Comparison of ENCODE assay signal across 19 cellular contexts in the genomic region with DNA sequence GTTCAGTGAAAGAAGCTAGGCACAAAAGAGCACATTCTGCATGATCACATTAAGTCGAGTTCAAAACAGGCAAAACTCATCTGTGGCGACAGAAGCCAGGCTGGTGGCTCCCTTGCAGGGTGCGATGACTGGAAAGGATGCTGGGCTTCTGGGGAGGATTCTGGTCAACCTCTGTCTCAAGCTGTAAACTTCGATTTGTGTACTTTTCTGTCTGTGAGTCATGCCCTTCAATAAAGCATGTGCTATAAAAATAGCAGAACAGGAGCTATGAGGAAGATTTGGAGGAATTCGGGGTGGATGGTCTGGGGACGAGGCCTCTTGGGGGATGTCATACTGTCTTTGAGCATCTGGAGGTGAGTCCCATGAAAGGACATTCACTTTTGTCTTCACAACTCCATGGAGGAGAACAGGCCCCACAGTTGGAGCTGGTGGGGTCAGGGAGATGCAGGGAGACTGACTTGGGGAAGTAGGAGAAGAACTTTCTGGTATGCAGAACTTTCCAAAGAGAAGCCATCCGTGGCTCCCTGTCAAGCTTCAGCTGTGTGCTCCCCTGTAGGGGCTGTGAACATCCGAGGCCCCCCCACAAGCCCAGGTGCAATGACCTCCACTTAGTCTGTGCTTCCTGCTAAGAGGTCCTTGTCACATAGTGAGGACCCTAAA.
DNase-seq lines count a peak whose midpoint lies in the region; ATAC-seq and TF ChIP-seq lines count a peak whose summit lies in the region.
"Had no signal": no experiment of that assay in that cellular context is flagged by ENCODE, and none has a peak within 500 bp of the region (broad histone marks: within the 10 kb centered on the region; RNA-seq: fewer than 3 reads in every experiment).

No MANE protein-coding gene starts in this region.

- no peaks in the 10 kb centered on the region for H3K9me3 ChIP-seq in smooth muscle cell (replicated peaks; ENCODE audit: low read depth)
- no peaks in the 10 kb centered on the region for H3K9me3 ChIP-seq in testis

- 38% methylated on average over 8 of the region's 8 CpGs for WGBS in smooth muscle cell (ENCODE audit: low lambda C conversion rate)
- WGBS in testis, 2 donors: 81 to 85% methylated on average over 8 of the region's 8 CpGs

- intact Hi-C loops in testis (cut with DNase I; ENCODE audit: low total_unique reads): no loop called here

- no peak overlapping the region for H3K4me2 ChIP-seq in smooth muscle cell

- TF ChIP-seq POLR2A in testis (IDR thresholded peaks at IDR 0.05): no peak

- TF ChIP-seq CTCF in fibroblast of villous mesenchyme (IDR thresholded peaks at IDR 0.05; ENCODE audit: insufficient read depth, low read depth, low read length) (no peak), smooth muscle cell (IDR thresholded peaks at IDR 0.05; ENCODE audit: borderline replicate concordance, insufficient read depth, poor library complexity, severe bottlenecking) (no peak), testis (IDR thresholded peaks at IDR 0.05) (no peak)

- H3K27me3 ChIP-seq in smooth muscle cell (ENCODE audit: low read depth) (no peaks in the 10 kb centered on the region), testis (no peaks in the 10 kb centered on the region)
- H3K27me3 ChIP-seq: cardiac muscle cell, gastroesophageal sphincter had no signal

- H4K20me1 ChIP-seq in smooth muscle cell (ENCODE audit: low read depth): no peaks in the 10 kb centered on the region

- no peak overlapping the region for H3K9ac ChIP-seq in smooth muscle cell (ENCODE audit: low read depth)

- H3K4me1 ChIP-seq in smooth muscle cell (ENCODE audit: low read depth) (peaks cover 6% of the 10 kb centered on the region), testis (no peaks in the 10 kb centered on the region)

- no peak for ATAC-seq in HG03196 (IDR thresholded peaks at IDR 0.05; ENCODE audit: unreplicated experiment)
- ATAC-seq: activated CD4-positive, alpha-beta T cell treated with anti-CD3 and anti-CD28 coated beads for 36 hours; effector memory CD8-positive, alpha-beta T cell; gastroesophageal sphincter; stimulated activated naive CD8-positive, alpha-beta T cell treated with anti-CD3 and anti-CD28 coated beads, Interleukin-15, amount 100 ng/mL, for 72 hours had no signal

- no peak overlapping the region for H2AFZ ChIP-seq in smooth muscle cell (ENCODE audit: low read depth)

- H3K27ac ChIP-seq in smooth muscle cell (ENCODE audit: low read depth): peak overlapping the region; percentile 1
- H3K27ac ChIP-seq in testis: no peak overlapping the region
- H3K27ac ChIP-seq: cardiac muscle cell, gastroesophageal sphincter had no signal

- DNase-seq in H4 (ENCODE audit: low spot score): peak; percentile 27
- peak; percentile 41 for DNase-seq in RPMI7951 (ENCODE audit: low read depth)
- peak; percentile 70 for DNase-seq in fibroblast of villous mesenchyme (ENCODE audit: low read depth)
- DNase-seq in smooth muscle cell (lab: John Stamatoyannopoulos, UW; ENCODE audit: unreplicated experiment): no peak
- no peak for DNase-seq in testis
- no peak for DNase-seq in NCI-H1417 (lab: John Stamatoyannopoulos, UW)
- DNase-seq: activated CD4-positive, alpha-beta T cell treated with anti-CD3 and anti-CD28 coated beads for 36 hours; activated naive CD4-positive, alpha-beta T cell treated with anti-CD3 and anti-CD28 coated beads for 36 hours; COR-L47; effector memory CD8-positive, alpha-beta T cell; Kasumi-1; NCI-H2081; NCI-H774; occipital lobe; stimulated activated CD4-positive, alpha-beta T cell treated with anti-CD3 and anti-CD28 coated beads, Interleukin-12 subunit alpha, Interleukin-12 subunit beta, amount 100 ng/mL, for 4 hours; stimulated activated naive CD8-positive, alpha-beta T cell treated with anti-CD3 and anti-CD28 coated beads, Interleukin-15, amount 100 ng/mL, for 72 hours had no signal

- H3K79me2 ChIP-seq in smooth muscle cell (ENCODE audit: low read depth): no peaks in the 10 kb centered on the region

- no peaks in the 10 kb centered on the region for H3F3A ChIP-seq in smooth muscle cell (ENCODE audit: low read depth)

- H3K4me3 ChIP-seq in fibroblast of villous mesenchyme (ENCODE audit: low read depth, low read length): no peak overlapping the region
- H3K4me3 ChIP-seq in smooth muscle cell: no peak overlapping the region
- H3K4me3 ChIP-seq in testis: no peak overlapping the region
- H3K4me3 ChIP-seq: cardiac muscle cell, gastroesophageal sphincter had no signal

- H3K36me3 ChIP-seq in smooth muscle cell (ENCODE audit: low read depth) (no peaks in the 10 kb centered on the region), testis (ENCODE audit: low read depth, missing control alignments) (no peaks in the 10 kb centered on the region)
- H3K36me3 ChIP-seq: cardiac muscle cell, gastroesophageal sphincter had no signal

Comparison
In these comparisons a context has a peak if more than half of its experiments do, and no peak if none do; other contexts are left out.
1. DNase-seq: peak in H4 (single experiment), RPMI7951 (single experiment) and fibroblast of villous mesenchyme (single experiment); none in smooth muscle cell (single experiment), testis (single experiment) and NCI-H1417 (0 of 3).